In genomic region chr7:36760856-36761762, GRCh38 we compare ENCODE assay signal across 22 cellular contexts. TPM values are rescaled to one million over a fixed set of nuclear protein-coding genes. Genes with fewer than 3 reads are reported as not detected.
A peak's percentile ranks its signal among the peaks of the same experiment; 100 is the strongest.
DNase-seq lines count a peak whose midpoint lies in the region; ATAC-seq and TF ChIP-seq lines count a peak whose summit lies in the region.
"Had no signal": no experiment of that assay in that cellular context is flagged by ENCODE, and none has a peak within 500 bp of the region (broad histone marks: within the 10 kb centered on the region; RNA-seq: fewer than 3 reads in every experiment).

No MANE protein-coding gene starts in this region.

- H3K36me3 Mint-ChIP-seq in endothelial cell (ENCODE audit: low read depth, unreplicated experiment) = no peaks in the 10 kb centered on the region
- H3K36me3 Mint-ChIP-seq: CD4-positive, alpha-beta memory T cell had no signal

- no peaks in the 10 kb centered on the region for H3K36me3 ChIP-seq in liver (ENCODE audit: control insufficient read depth in 4 of 4, insufficient read depth in 3 of 4, low read depth in 1 of 4, low read length in 3 of 4)
- H3K36me3 ChIP-seq: HAP-1 had no signal

- H3K9ac ChIP-seq in liver (ENCODE audit: low read depth in 1 of 2, low read length in 2 of 2) = peak overlapping the region in 1 of 2 donors; percentile 4

- H3K9me3 ChIP-seq in liver (ENCODE audit: control insufficient read depth in 4 of 4, low read length in 3 of 4) = no peaks in the 10 kb centered on the region
- H3K9me3 ChIP-seq: A549, HAP-1 had no signal

- peaks cover 1% of the 10 kb centered on the region for H3K27me3 Mint-ChIP-seq in endothelial cell (ENCODE audit: unreplicated experiment)
- H3K27me3 Mint-ChIP-seq: CD4-positive, alpha-beta memory T cell had no signal

- peak; percentile 22 for DNase-seq in COLO668 (lab: John Stamatoyannopoulos, UW; ENCODE audit: unreplicated experiment)
- peak; percentile 69 for DNase-seq in HT-29 (ENCODE audit: low spot score)
- no peak for DNase-seq in endothelial cell (ENCODE audit: low spot score)
- DNase-seq in NCI-H774 (lab: John Stamatoyannopoulos, UW) = no peak
- DNase-seq in SIG-M5 treated with dmso at 0.1 percent for 504 hours (lab: John Stamatoyannopoulos, UW; ENCODE audit: unreplicated experiment) = no peak
- DNase-seq: CD4-positive, alpha-beta memory T cell; DND-41; KBM-7; NCI-H1417; NCI-H187 treated with DMSO at 0.1 percent for 48 hours; NCI-H2227 treated with DMSO at 0.1 percent for 48 hours; NCI-H510A treated with DMSO at 0.1 percent for 48 hours; NCI-H82; OCI-M1; RPMI8226; SIG-M5 had no signal

- TF ChIP-seq CTCF in endothelial cell (IDR thresholded peaks at IDR 0.05; ENCODE audit: unreplicated experiment) (no peak), liver (IDR thresholded peaks at IDR 0.05; ENCODE audit: low read depth, low read length, missing input control) (no peak)

- H3K4me3 Mint-ChIP-seq in endothelial cell (ENCODE audit: unreplicated experiment) = no peak overlapping the region
- H3K4me3 Mint-ChIP-seq: CD4-positive, alpha-beta memory T cell had no signal

- no peaks in the 10 kb centered on the region for H3K27me3 ChIP-seq in liver (ENCODE audit: control insufficient read depth in 4 of 4, insufficient read depth in 4 of 4, low read length in 3 of 4)

- H3K4me1 Mint-ChIP-seq in endothelial cell (ENCODE audit: unreplicated experiment) = peaks cover 40% of the 10 kb centered on the region

- peak; percentile 30 to 38 for TF ChIP-seq RAD21 in liver (IDR thresholded peaks at IDR 0.05)

- 53% methylated on average over 7 of the region's 7 CpGs for WGBS in liver

- H3K4me1 ChIP-seq in liver (ENCODE audit: control insufficient read depth in 4 of 4, insufficient read depth in 4 of 4, low read length in 3 of 4) = peaks cover 5 to 17% (median 9%) of the 10 kb centered on the region in 4 donors

- H3K4me3 ChIP-seq in liver (ENCODE audit: low read depth in 1 of 3, low read length in 3 of 3) = no peak overlapping the region
- H3K4me3 ChIP-seq: A549, HAP-1 had no signal

- ATAC-seq in HG02885 (IDR thresholded peaks at IDR 0.05; ENCODE audit: poor library complexity, unreplicated experiment) (no peak), HG03342 (IDR thresholded peaks at IDR 0.05; ENCODE audit: unreplicated experiment) (no peak)
- ATAC-seq: A549 had no signal

- H3K27ac Mint-ChIP-seq in endothelial cell (ENCODE audit: unreplicated experiment) = peak overlapping the region; percentile 62

- H3K27ac ChIP-seq in liver (ENCODE audit: low read depth in 1 of 2, low read length in 2 of 2) = peak overlapping the region; percentile 76 to 82

- no peaks in the 10 kb centered on the region for H3K9me3 Mint-ChIP-seq in endothelial cell (ENCODE audit: unreplicated experiment)

TF ChIP-seq in liver, 16 proteins besides CTCF, POLR2A, EP300 and RAD21:
- TF ChIP-seq ATF3 (IDR thresholded peaks at IDR 0.05) (peak; percentile 12), EGR1 (IDR thresholded peaks at IDR 0.05; ENCODE audit: low read depth in 2 of 2) (no peak), HNF4A (conservative IDR thresholded peaks at IDR 0.05) (peak; percentile 89 to 94), JUND (IDR thresholded peaks at IDR 0.05) (peak; percentile 23 to 65), YY1 (IDR thresholded peaks at IDR 0.05) (peak; percentile 60), REST (IDR thresholded peaks at IDR 0.05) (no peak), FOXA2 (IDR thresholded peaks at IDR 0.05) (no peak), TAF1 (conservative IDR thresholded peaks at IDR 0.05) (no peak), HNF4G (IDR thresholded peaks at IDR 0.05) (peak; percentile 61), SP1 (IDR thresholded peaks at IDR 0.05) (peak; percentile 96), MAX (IDR thresholded peaks at IDR 0.05) (peak; percentile 41), ZBTB33 (IDR thresholded peaks at IDR 0.05) (peak; percentile 50), NR2F2 (IDR thresholded peaks at IDR 0.05) (no peak), GABPA (IDR thresholded peaks at IDR 0.05 in 1 of 2, conservative IDR thresholded peaks at IDR 0.05 in 1 of 2) (no peak), FOXA1 (IDR thresholded peaks at IDR 0.05) (no peak), RXRA (IDR thresholded peaks at IDR 0.05) (peak; percentile 56 to 74)
TF ChIP-seq in liver: peak in this region for 9.

RNA-seq across cellular contexts. Expression of gene AOAH, which starts 36.8 kb away (rescaled TPM):
- total RNA-seq in HT-29 (2014; rRNA removed; shearing (Covaris generic)) = not detected in 2 replicates
- total RNA-seq in endothelial cell (ENCODE audit: unreplicated experiment) (0.28 TPM), liver (10 to 100 TPM in 1 of 2 donors, 1 to 10 TPM in 1; 7.2 to 26.7 TPM)
- 1 to 10 TPM; 2.4 to 4.4 TPM for polyA plus RNA-seq in liver
- polyA plus RNA-seq: BJ had no signal

Comparison
In these comparisons a context has a peak if more than half of its experiments do, and no peak if none do; other contexts are left out.
1. DNase-seq: peak in COLO668 (single experiment) and HT-29 (single experiment); none in endothelial cell (single experiment), NCI-H774 (single experiment) and SIG-M5 treated with dmso at 0.1 percent for 504 hours (single experiment).